In the genomic region with DNA sequence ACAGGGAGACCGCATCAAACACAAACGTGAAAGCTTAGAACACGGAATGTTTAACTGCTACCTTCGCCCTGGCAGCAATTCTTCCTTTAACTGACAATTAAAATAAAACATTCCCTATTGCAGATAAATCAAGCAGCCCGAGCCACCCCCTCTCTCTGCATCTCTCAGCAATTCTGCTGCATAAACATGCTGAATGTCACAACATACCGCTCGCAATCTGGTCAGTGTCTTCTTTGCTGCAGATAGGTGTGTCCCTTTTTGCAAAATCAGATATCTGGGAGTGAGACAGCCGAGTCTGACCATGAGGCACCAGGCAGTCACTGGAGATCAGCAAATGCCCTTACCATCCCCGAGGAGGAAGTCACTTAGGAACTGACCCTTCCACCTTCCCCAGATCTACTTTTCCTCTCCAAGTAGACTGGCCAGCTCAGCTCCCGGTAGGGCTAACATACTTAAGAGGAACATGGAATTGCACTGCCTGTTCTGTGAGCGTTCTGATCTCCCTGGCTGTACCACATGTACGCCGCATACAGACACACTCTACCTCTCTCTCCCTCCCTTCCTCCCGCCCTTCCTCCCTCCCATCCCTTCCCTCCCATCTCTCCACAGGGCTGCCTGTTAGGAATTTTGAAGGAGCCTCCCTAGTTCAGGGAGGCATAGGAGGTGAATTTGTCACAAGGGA, we compare ENCODE assay signal across 1 cellular context.
TF ChIP-seq lines count a peak whose summit lies in the region.

A gene (minus strand): TSS at position 535 of the 682 bp plus-strand sequence.

TF ChIP-seq in GM23338, 12 proteins besides CTCF, POLR2A, EP300 and RAD21 (continued from another document):
- no peak for TF ChIP-seq POLR2AphosphoS5 (IDR thresholded peaks at IDR 0.05; ENCODE audit: low read depth)
- TF ChIP-seq, protein P1, sequence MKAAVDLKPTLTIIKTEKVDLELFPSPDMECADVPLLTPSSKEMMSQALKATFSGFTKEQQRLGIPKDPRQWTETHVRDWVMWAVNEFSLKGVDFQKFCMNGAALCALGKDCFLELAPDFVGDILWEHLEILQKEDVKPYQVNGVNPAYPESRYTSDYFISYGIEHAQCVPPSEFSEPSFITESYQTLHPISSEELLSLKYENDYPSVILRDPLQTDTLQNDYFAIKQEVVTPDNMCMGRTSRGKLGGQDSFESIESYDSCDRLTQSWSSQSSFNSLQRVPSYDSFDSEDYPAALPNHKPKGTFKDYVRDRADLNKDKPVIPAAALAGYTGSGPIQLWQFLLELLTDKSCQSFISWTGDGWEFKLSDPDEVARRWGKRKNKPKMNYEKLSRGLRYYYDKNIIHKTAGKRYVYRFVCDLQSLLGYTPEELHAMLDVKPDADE (IDR thresholded peaks at IDR 0.05) = no peak
- no peak for TF ChIP-seq CREB1 (CRISPR knock-in tag; IDR thresholded peaks at IDR 0.05; ENCODE audit: low read depth)
- TF ChIP-seq, protein P2, sequence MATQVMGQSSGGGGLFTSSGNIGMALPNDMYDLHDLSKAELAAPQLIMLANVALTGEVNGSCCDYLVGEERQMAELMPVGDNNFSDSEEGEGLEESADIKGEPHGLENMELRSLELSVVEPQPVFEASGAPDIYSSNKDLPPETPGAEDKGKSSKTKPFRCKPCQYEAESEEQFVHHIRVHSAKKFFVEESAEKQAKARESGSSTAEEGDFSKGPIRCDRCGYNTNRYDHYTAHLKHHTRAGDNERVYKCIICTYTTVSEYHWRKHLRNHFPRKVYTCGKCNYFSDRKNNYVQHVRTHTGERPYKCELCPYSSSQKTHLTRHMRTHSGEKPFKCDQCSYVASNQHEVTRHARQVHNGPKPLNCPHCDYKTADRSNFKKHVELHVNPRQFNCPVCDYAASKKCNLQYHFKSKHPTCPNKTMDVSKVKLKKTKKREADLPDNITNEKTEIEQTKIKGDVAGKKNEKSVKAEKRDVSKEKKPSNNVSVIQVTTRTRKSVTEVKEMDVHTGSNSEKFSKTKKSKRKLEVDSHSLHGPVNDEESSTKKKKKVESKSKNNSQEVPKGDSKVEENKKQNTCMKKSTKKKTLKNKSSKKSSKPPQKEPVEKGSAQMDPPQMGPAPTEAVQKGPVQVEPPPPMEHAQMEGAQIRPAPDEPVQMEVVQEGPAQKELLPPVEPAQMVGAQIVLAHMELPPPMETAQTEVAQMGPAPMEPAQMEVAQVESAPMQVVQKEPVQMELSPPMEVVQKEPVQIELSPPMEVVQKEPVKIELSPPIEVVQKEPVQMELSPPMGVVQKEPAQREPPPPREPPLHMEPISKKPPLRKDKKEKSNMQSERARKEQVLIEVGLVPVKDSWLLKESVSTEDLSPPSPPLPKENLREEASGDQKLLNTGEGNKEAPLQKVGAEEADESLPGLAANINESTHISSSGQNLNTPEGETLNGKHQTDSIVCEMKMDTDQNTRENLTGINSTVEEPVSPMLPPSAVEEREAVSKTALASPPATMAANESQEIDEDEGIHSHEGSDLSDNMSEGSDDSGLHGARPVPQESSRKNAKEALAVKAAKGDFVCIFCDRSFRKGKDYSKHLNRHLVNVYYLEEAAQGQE (IDR thresholded peaks at IDR 0.05; ENCODE audit: unreplicated experiment) = no peak
- TF ChIP-seq NANOG (IDR thresholded peaks at IDR 0.05; ENCODE audit: borderline replicate concordance) = no peak
